16 cellular contexts compared by ENCODE assay signal in genomic region chr7:87370660-87371180, GRCh38. TPM values are rescaled to one million over a fixed set of nuclear protein-coding genes. Genes with fewer than 3 reads are reported as not detected.
DNase-seq lines count a peak whose midpoint lies in the region; ATAC-seq, FAIRE-seq and TF ChIP-seq lines count a peak whose summit lies in the region.
"Had no signal": no experiment of that assay in that cellular context is flagged by ENCODE, and none has a peak within 500 bp of the region (broad histone marks: within the 10 kb centered on the region; RNA-seq: fewer than 3 reads in every experiment).

No MANE protein-coding gene starts in this region.

- H2AK9ac ChIP-seq in IMR-90 (replicated peaks; ENCODE audit: low read depth, low read length, poor library complexity) = no peak overlapping the region

- POLR2A ChIA-PET in IMR-90 (lab: Charles Lee; ENCODE audit: unreplicated experiment) (no interaction called here), K562 (lab: Yijun Ruan, JAX) (interaction anchor here (2.3 kb wide), 1 partner anchor 9 kb away, joined by 6 read pairs; no protein-coding TSS in a partner anchor)

- no peak overlapping the region for H3K23ac ChIP-seq in IMR-90 (ENCODE audit: low read depth, low read length)

- ATAC-seq in IMR-90 (ENCODE audit: low read depth) (peak; percentile 75), K562 (peak; percentile 80), HG03565 (IDR thresholded peaks at IDR 0.05; ENCODE audit: unreplicated experiment) (no peak), GM18907 (IDR thresholded peaks at IDR 0.05; ENCODE audit: unreplicated experiment) (no peak), HG03108 (IDR thresholded peaks at IDR 0.05; ENCODE audit: unreplicated experiment) (no peak)
- no peak for ATAC-seq in activated T-cell treated with anti-CD3 and anti-CD28 coated beads, Interleukin-2, amount 50 U/mL, for 72 hours (replicated peaks in 1 of 2)
- ATAC-seq: CD8-positive, alpha-beta T cell had no signal

- H3K36me3 Mint-ChIP-seq in activated T-cell treated with anti-CD3 and anti-CD28 coated beads, Interleukin-2, amount 50 U/mL, for 72 hours (ENCODE audit: insufficient read depth in 2 of 2) = no peaks in the 10 kb centered on the region

- BruUV-seq in IMR-90 (replicated peaks; lab: Mats Ljungman, UMichigan) (no TSS peak), K562 (replicated peaks; lab: Mats Ljungman, UMichigan) (no TSS peak)

- H2BK120ac ChIP-seq in IMR-90 (ENCODE audit: low read depth, low read length) = no peak overlapping the region

- no peaks in the 10 kb centered on the region for H3K9me3 Mint-ChIP-seq in activated T-cell treated with anti-CD3 and anti-CD28 coated beads, Interleukin-2, amount 50 U/mL, for 72 hours
- H3K9me3 Mint-ChIP-seq: CD8-positive, alpha-beta T cell had no signal

- no peak overlapping the region for H2BK20ac ChIP-seq in IMR-90 (ENCODE audit: low read depth, low read length)

- intact Hi-C loops in IMR-90 (cut with micrococcal nuclease) = no loop called here
- intact Hi-C loops in K562 (cut with micrococcal nuclease) = no loop called here

- H2BK5ac ChIP-seq in IMR-90 (ENCODE audit: low read depth, low read length, poor library complexity, severe bottlenecking) = peak overlapping the region; percentile 1

- peak; percentile 43; the same call in 1 of the 2 replicates for TF ChIP-seq EP300 in K562 (IDR thresholded peaks at IDR 0.05; ENCODE audit: low read length)

- FAIRE-seq in K562 (lab: Jason Lieb, UNC) = peak; percentile 74

- no peaks in the 10 kb centered on the region for H3K79me1 ChIP-seq in IMR-90 (ENCODE audit: low read depth in 1 of 2, low read length in 2 of 2)

- CTCF ChIA-PET in IMR-90 (lab: Yijun Ruan, JAX) = no interaction called here
- CTCF ChIA-PET in K562 (lab: Yijun Ruan, JAX; ENCODE audit: low intra/inter-chr PET ratio) = no interaction called here

- H3K36me3 ChIP-seq in IMR-90 (ENCODE audit: control insufficient read depth, insufficient read depth, low read length) (peaks cover 4% of the 10 kb centered on the region; the same call in 1 of the 2 replicates), K562 (ENCODE audit: control insufficient read depth, insufficient read depth, low read length) (no peaks in the 10 kb centered on the region)

- H4K20me1 ChIP-seq in IMR-90 (ENCODE audit: insufficient read depth, low read length) (no peaks in the 10 kb centered on the region), K562 (replicated peaks; ENCODE audit: control insufficient read depth, insufficient read depth, low read length) (no peaks in the 10 kb centered on the region)

- H3K4me1 ChIP-seq in IMR-90 (ENCODE audit: control insufficient read depth, insufficient read depth, low read length) = peaks cover 2% of the 10 kb centered on the region; the same call in 1 of the 2 replicates
- H3K4me1 ChIP-seq in K562 (replicated peaks in 1 of 2; ENCODE audit: control insufficient read depth in 2 of 2, insufficient read depth in 2 of 2, low read length in 2 of 2) = peaks cover 0 to 12% of the 10 kb centered on the region in 2 experiments; a peak in 3 of 5 replicates
- H3K4me1 ChIP-seq: spleen had no signal

- H3K9ac ChIP-seq in IMR-90 (ENCODE audit: low read depth, low read length) = no peak overlapping the region
- no peak overlapping the region for H3K9ac ChIP-seq in K562 (ENCODE audit: insufficient read depth in 1 of 2, low read depth in 2 of 2, low read length in 2 of 2)

- TF ChIP-seq POLR2A in IMR-90 (IDR thresholded peaks at IDR 0.05; ENCODE audit: low read depth, low read length) (no peak), K562 (conservative IDR thresholded peaks at IDR 0.05) (no peak)

- dilution Hi-C loops in IMR-90 (cut with HindIII; ENCODE audit: low sequenced_read_pairs, unreplicated experiment) = no loop called here

- in situ Hi-C loops in Caki2 (cut with HindIII; ENCODE audit: low pct_unique_long_range_greater_than_20kb, low sequenced_read_pairs) (no loop called here), IMR-90 (cut with MboI; ENCODE audit: low sequenced_read_pairs) (no loop called here), K562 (cut with MboI) (no loop called here)

- no peaks in the 10 kb centered on the region for H3K9me3 ChIP-seq in IMR-90 (ENCODE audit: control insufficient read depth, insufficient read depth, low read length)
- no peaks in the 10 kb centered on the region for H3K9me3 ChIP-seq in K562 (replicated peaks; ENCODE audit: control insufficient read depth, insufficient read depth, low read depth, low read length)
- H3K9me3 ChIP-seq: spleen, thoracic aorta had no signal

- WGBS in IMR-90 (ENCODE audit: extremely low coverage in 2 of 2, insufficient read length in 1 of 2), 2 experiments = no CpG with 5 or more reads among the region's 1 CpG
- 62% methylated on average over 1 of the region's 1 CpG for WGBS in K562 (ENCODE audit: insufficient coverage, low coverage, missing lambda C conversion rate)

- no peak overlapping the region for H3K27ac ChIP-seq in IMR-90 (ENCODE audit: insufficient read depth, low read length)
- no peak overlapping the region for H3K27ac ChIP-seq in K562 (ENCODE audit: extremely low read depth, low read depth, low read length)
- H3K27ac ChIP-seq: spleen, thoracic aorta had no signal

- H3K18ac ChIP-seq in IMR-90 (ENCODE audit: low read depth, low read length) = peak overlapping the region; percentile 29; the same call in 1 of the 2 replicates

- no peak overlapping the region for H3K4me3 Mint-ChIP-seq in activated T-cell treated with anti-CD3 and anti-CD28 coated beads, Interleukin-2, amount 50 U/mL, for 72 hours
- H3K4me3 Mint-ChIP-seq: CD8-positive, alpha-beta T cell had no signal

- DNase-seq in Caki2 (ENCODE audit: low read depth) (peak; percentile 16), IMR-90 (peak; percentile 78), K562 (ENCODE audit: extremely low read depth in 1 of 4, low spot score in 3 of 4) (peak in 2 of 4 experiments; percentile 36 to 59), iris pigment epithelial cell (ENCODE audit: low read depth) (peak; percentile 78)
- no peak for DNase-seq in activated T-cell treated with anti-CD3 and anti-CD28 coated beads, Interleukin-2, amount 50 U/mL, for 72 hours
- DNase-seq: activated CD8-positive, alpha-beta memory T cell treated with anti-CD3 and anti-CD28 coated beads, Interleukin-2, amount 50 U/mL, for 48 hours; CD8-positive, alpha-beta T cell; hippocampal formation; NCI-H1105; NCI-H774; SIG-M5; spleen had no signal

- TF ChIP-seq CTCF in IMR-90 (conservative IDR thresholded peaks at IDR 0.05; ENCODE audit: low read depth, low read length) (no peak), K562 (IDR thresholded peaks at IDR 0.05 in 2 of 3, conservative IDR thresholded peaks at IDR 0.05 in 1 of 3; ENCODE audit: insufficient read depth in 2 of 3, low read depth in 1 of 3, low read length in 3 of 3) (no peak)

- H2BK15ac ChIP-seq in IMR-90 (ENCODE audit: low read depth, low read length) = no peak overlapping the region

- no peak overlapping the region for H2AFZ ChIP-seq in IMR-90 (replicated peaks; ENCODE audit: low read length, poor library complexity)
- peak overlapping the region; percentile 23; the same call in 1 of the 2 replicates for H2AFZ ChIP-seq in K562 (ENCODE audit: low read depth, low read length)

- no peak overlapping the region for H3K4ac ChIP-seq in IMR-90 (ENCODE audit: low read depth, low read length)

- H4K91ac ChIP-seq in IMR-90 (ENCODE audit: insufficient read depth, low read depth, low read length) = no peak overlapping the region

- H3K27me3 ChIP-seq in IMR-90 (ENCODE audit: control insufficient read depth, insufficient read depth, low read length) (no peaks in the 10 kb centered on the region), K562 (ENCODE audit: control insufficient read depth in 2 of 2, insufficient read depth in 2 of 2, low read length in 2 of 2) (no peaks in the 10 kb centered on the region)
- H3K27me3 ChIP-seq: spleen had no signal

- H4K5ac ChIP-seq in IMR-90 (ENCODE audit: low read depth, low read length) = no peak overlapping the region

- no peak overlapping the region for H3K27ac Mint-ChIP-seq in activated T-cell treated with anti-CD3 and anti-CD28 coated beads, Interleukin-2, amount 50 U/mL, for 72 hours
- H3K27ac Mint-ChIP-seq: CD8-positive, alpha-beta T cell had no signal

- H3K56ac ChIP-seq in IMR-90 (ENCODE audit: extremely low read depth, insufficient read depth, low read length) = no peak overlapping the region

- no peak overlapping the region for H4K8ac ChIP-seq in IMR-90 (ENCODE audit: low read depth in 2 of 2, low read length in 2 of 2)

- H2AK5ac ChIP-seq in IMR-90 (ENCODE audit: low read depth, low read length) = no peak overlapping the region

- H3K4me2 ChIP-seq in IMR-90 (ENCODE audit: low read depth, low read length) (no peak overlapping the region), K562 (ENCODE audit: insufficient read depth, low read length) (no peak overlapping the region)

- H3K27me3 Mint-ChIP-seq in activated T-cell treated with anti-CD3 and anti-CD28 coated beads, Interleukin-2, amount 50 U/mL, for 72 hours (ENCODE audit: low read depth) = no peaks in the 10 kb centered on the region

- H3K79me2 ChIP-seq in K562 (ENCODE audit: control insufficient read depth, insufficient read depth, low read length) = no peaks in the 10 kb centered on the region

- H3K9me1 ChIP-seq in IMR-90 (ENCODE audit: insufficient read depth, low read length) (no peaks in the 10 kb centered on the region), K562 (ENCODE audit: control insufficient read depth, insufficient read depth, low read length) (no peaks in the 10 kb centered on the region)

- no peak overlapping the region for H3K4me3 ChIP-seq in IMR-90 (ENCODE audit: insufficient read depth, low read depth, low read length)
- no peak overlapping the region for H3K4me3 ChIP-seq in K562
- H3K4me3 ChIP-seq: spleen, thoracic aorta had no signal

- peaks cover 5% of the 10 kb centered on the region for H3K4me1 Mint-ChIP-seq in activated T-cell treated with anti-CD3 and anti-CD28 coated beads, Interleukin-2, amount 50 U/mL, for 72 hours (ENCODE audit: low read depth)

- no peak for TF ChIP-seq RAD21 in IMR-90 (IDR thresholded peaks at IDR 0.05; ENCODE audit: low read length)
- no peak for TF ChIP-seq RAD21 in K562 (CRISPR knock-in tag; conservative IDR thresholded peaks at IDR 0.05 in 1 of 2, IDR thresholded peaks at IDR 0.05 in 1 of 2)

- no peak overlapping the region for H3K14ac ChIP-seq in IMR-90 (replicated peaks; ENCODE audit: low read depth, low read length)

RNA-seq across cellular contexts. Expression of gene CROT, which starts 25.3 kb away (rescaled TPM):
- 1.0 and 8.6 TPM in 2 replicates for total RNA-seq in Caki2 (2014; rRNA removed; shearing (Covaris generic); ENCODE audit: low replicate concordance)
- total RNA-seq in IMR-90 (2012; rRNA removed) (7.5 and 14.4 TPM in 2 replicates), K562 (2014; rRNA removed) (2.6 and 2.7 TPM in 2 replicates), K562 (2014; rRNA removed; fragmentation: Illumina TruSeq; extraction: Trizol) (7.5 and 8.1 TPM in 2 replicates), K562 (2015; rRNA removed; fragmentation: Illumina TruSeq; extraction: Trizol) (6.1 and 6.8 TPM in 2 replicates), K562 (2021) (4.8 and 5.1 TPM in 2 replicates)
- polyA plus RNA-seq in IMR-90 (2012; rRNA removed) (7.2 and 10.0 TPM in 2 replicates), K562 (2011; rRNA removed) (0.07 and 2.5 TPM in 2 replicates), K562 (2014; fragmentation: Illumina TruSeq; extraction: Trizol) (4.2 and 6.5 TPM in 2 replicates), K562 (2014; fragmentation: Nextera tagmentation; extraction: Ambion mirVana) (1 to 10 TPM; 4.0 to 4.5 TPM), K562 (2014; rRNA removed) (3.7 and 6.8 TPM in 2 replicates)
- polyA plus RNA-seq in IMR-90 (2012; cell fraction: cytosol; rRNA removed) = 1.8 and 2.0 TPM in 2 replicates
- polyA plus RNA-seq in IMR-90 (2012; cell fraction: nucleus; rRNA removed; ENCODE audit: low replicate concordance) = 2.0 and 21.2 TPM in 2 replicates
- total RNA-seq in K562 (2011; cell fraction: chromatin; rRNA removed; ENCODE audit: low replicate concordance) = 2.8 and 14.6 TPM in 2 replicates
- 1.2 and 1.3 TPM in 2 replicates for total RNA-seq in K562 (2011; cell fraction: nucleolus; rRNA removed)
- total RNA-seq in K562 (2011; cell fraction: nucleoplasm; rRNA removed) = 4.0 and 6.9 TPM in 2 replicates
- polyA plus RNA-seq in K562 (2011; cell fraction: cytosol; rRNA removed) = 0.33 TPM in 1 of 2 replicates, not detected in the other
- 0.15 and 1.7 TPM in 2 replicates for polyA plus RNA-seq in K562 (2011; cell fraction: nucleus; rRNA removed)
- polyA plus RNA-seq in K562 (2012) = 5.0 and 5.5 TPM in 2 replicates
- polyA minus RNA-seq in K562 (2011; rRNA and poly(A)+ RNA removed) = 0.30 and 2.8 TPM in 2 replicates
- polyA minus RNA-seq in K562 (2011; cell fraction: cytosol; rRNA and poly(A)+ RNA removed) = 0.67 TPM in 1 of 2 replicates, not detected in the other
- 0.56 and 3.8 TPM in 2 replicates for polyA minus RNA-seq in K562 (2011; cell fraction: nucleus; rRNA and poly(A)+ RNA removed)
- 10 to 100 TPM in 1 of 2 donors, 1 to 10 TPM in 1; 9.6 to 12.6 TPM for total RNA-seq in activated T-cell treated with anti-CD3 and anti-CD28 coated beads, Interleukin-2, amount 50 U/mL, for 72 hours

Comparison
In these comparisons a context has a peak if more than half of its experiments do, and no peak if none do; other contexts are left out.
1. DNase-seq: peak in Caki2 (single experiment), IMR-90 (single experiment) and iris pigment epithelial cell (single experiment); none in activated T-cell treated with anti-CD3 and anti-CD28 coated beads, Interleukin-2, amount 50 U/mL, for 72 hours (0 of 2).
2. ATAC-seq: peak in IMR-90 (single experiment) and K562 (single experiment); none in HG03565 (single experiment), GM18907 (single experiment), HG03108 (single experiment) and activated T-cell treated with anti-CD3 and anti-CD28 coated beads, Interleukin-2, amount 50 U/mL, for 72 hours (0 of 2).